In genomic region chr1:48878191-48878940, GRCh38 we compare ENCODE assay signal across 8 cellular contexts.
DNase-seq lines count a peak whose midpoint lies in the region; ATAC-seq and TF ChIP-seq lines count a peak whose summit lies in the region.

No MANE protein-coding gene starts in this region.

- no peak overlapping the region for H4K5ac ChIP-seq in IMR-90 (ENCODE audit: low read depth, low read length)

- WGBS in IMR-90 (ENCODE audit: extremely low coverage in 2 of 2, insufficient read length in 1 of 2), 2 experiments: 70% methylated on average over 2 of the region's 6 CpGs; no CpG with 5 or more reads in 1 of the 2 experiments
- 64 to 74% methylated on average over 6 of the region's 6 CpGs for WGBS in thyroid gland, 2 donors

- no peak overlapping the region for H2BK120ac ChIP-seq in IMR-90 (ENCODE audit: low read depth, low read length)

- no peak overlapping the region for H3K23ac ChIP-seq in IMR-90 (ENCODE audit: low read depth, low read length)

- H3K9ac ChIP-seq in IMR-90 (ENCODE audit: low read depth, low read length): no peak overlapping the region

- H3K27ac Mint-ChIP-seq in glutamatergic neuron (ENCODE audit: unreplicated experiment): no peak overlapping the region

- H4K20me1 ChIP-seq in IMR-90 (ENCODE audit: insufficient read depth, low read length): no peaks in the 10 kb centered on the region

- H3K14ac ChIP-seq in IMR-90 (replicated peaks; ENCODE audit: low read depth, low read length): no peak overlapping the region

- peak; percentile 77 for DNase-seq in AG20443 (ENCODE audit: low spot score)
- DNase-seq in IMR-90: peak; percentile 31
- DNase-seq in amniotic epithelial cell (ENCODE audit: low read depth): peak; percentile 96
- DNase-seq in left kidney (ENCODE audit: low read depth, low spot score): peak; percentile 8
- no peak for DNase-seq in glutamatergic neuron
- DNase-seq in thyroid gland: no peak
- DNase-seq in uterus: no peak
- DNase-seq in stimulated activated CD4-positive, alpha-beta T cell treated with anti-CD3 and anti-CD28 coated beads, Interleukin-2, amount 100 ng/mL, for 24 hours: no peak

- no peak for ATAC-seq in IMR-90 (ENCODE audit: low read depth)

- no peak overlapping the region for H2BK20ac ChIP-seq in IMR-90 (ENCODE audit: low read depth, low read length)

- H2AK5ac ChIP-seq in IMR-90 (ENCODE audit: low read depth, low read length): no peak overlapping the region

- H3K4me3 Mint-ChIP-seq in glutamatergic neuron (ENCODE audit: unreplicated experiment): no peak overlapping the region

- no peaks in the 10 kb centered on the region for H3K9me1 ChIP-seq in IMR-90 (ENCODE audit: insufficient read depth, low read length)

- no peak overlapping the region for H3K18ac ChIP-seq in IMR-90 (ENCODE audit: low read depth, low read length)

- no peak overlapping the region for H4K8ac ChIP-seq in IMR-90 (ENCODE audit: low read depth in 2 of 2, low read length in 2 of 2)

- H3K9me3 Mint-ChIP-seq in glutamatergic neuron (ENCODE audit: unreplicated experiment): peaks cover 3% of the 10 kb centered on the region

- TF ChIP-seq POLR2A in IMR-90 (IDR thresholded peaks at IDR 0.05; ENCODE audit: low read depth, low read length): no peak
- no peak for TF ChIP-seq POLR2A in thyroid gland (IDR thresholded peaks at IDR 0.05)
- TF ChIP-seq POLR2A in uterus (IDR thresholded peaks at IDR 0.05): no peak

- H3K4me1 Mint-ChIP-seq in glutamatergic neuron (ENCODE audit: low read depth, unreplicated experiment): peaks cover 1% of the 10 kb centered on the region

- dilution Hi-C loops in IMR-90 (cut with HindIII; ENCODE audit: low sequenced_read_pairs, unreplicated experiment): no loop called here

- H3K36me3 Mint-ChIP-seq in glutamatergic neuron (ENCODE audit: unreplicated experiment): no peaks in the 10 kb centered on the region

- H2AK9ac ChIP-seq in IMR-90 (replicated peaks; ENCODE audit: low read depth, low read length, poor library complexity): no peak overlapping the region

- H3K36me3 ChIP-seq in IMR-90 (ENCODE audit: control insufficient read depth, insufficient read depth, low read length) (no peaks in the 10 kb centered on the region), thyroid gland (no peaks in the 10 kb centered on the region), uterus (no peaks in the 10 kb centered on the region)

- H3K79me1 ChIP-seq in IMR-90 (ENCODE audit: low read depth in 1 of 2, low read length in 2 of 2): no peaks in the 10 kb centered on the region

- intact Hi-C loops in IMR-90 (cut with micrococcal nuclease) (no loop called here), thyroid gland (cut with DNase I) (no loop called here), uterus (cut with DNase I; ENCODE audit: low total_unique reads) (no loop called here)

- peaks cover 6% of the 10 kb centered on the region; the same call in 1 of the 2 replicates for H3K9me3 ChIP-seq in IMR-90 (ENCODE audit: control insufficient read depth, insufficient read depth, low read length)
- H3K9me3 ChIP-seq in thyroid gland: no peaks in the 10 kb centered on the region
- H3K9me3 ChIP-seq in uterus: no peaks in the 10 kb centered on the region

- H3K56ac ChIP-seq in IMR-90 (ENCODE audit: extremely low read depth, insufficient read depth, low read length): no peak overlapping the region

- H3K4me2 ChIP-seq in IMR-90 (ENCODE audit: low read depth, low read length): no peak overlapping the region

- in situ Hi-C loops in IMR-90 (cut with MboI; ENCODE audit: low sequenced_read_pairs): no loop called here

- CTCF ChIA-PET in IMR-90 (lab: Yijun Ruan, JAX): no interaction called here

- no peak overlapping the region for H3K27ac ChIP-seq in IMR-90 (ENCODE audit: insufficient read depth, low read length)
- no peak overlapping the region for H3K27ac ChIP-seq in thyroid gland
- no peak overlapping the region for H3K27ac ChIP-seq in uterus

- TF ChIP-seq RAD21 in IMR-90 (IDR thresholded peaks at IDR 0.05; ENCODE audit: low read length): no peak

- no peaks in the 10 kb centered on the region for H3K27me3 ChIP-seq in IMR-90 (ENCODE audit: control insufficient read depth, insufficient read depth, low read length)
- no peaks in the 10 kb centered on the region for H3K27me3 ChIP-seq in thyroid gland
- H3K27me3 ChIP-seq in uterus: no peaks in the 10 kb centered on the region

- no peak overlapping the region for H2BK15ac ChIP-seq in IMR-90 (ENCODE audit: low read depth, low read length)

- H2BK5ac ChIP-seq in IMR-90 (ENCODE audit: low read depth, low read length, poor library complexity, severe bottlenecking): no peak overlapping the region

- no peak overlapping the region for H4K91ac ChIP-seq in IMR-90 (ENCODE audit: insufficient read depth, low read depth, low read length)

- TF ChIP-seq CTCF in IMR-90 (conservative IDR thresholded peaks at IDR 0.05; ENCODE audit: low read depth, low read length): no peak
- TF ChIP-seq CTCF in glutamatergic neuron (IDR thresholded peaks at IDR 0.05; ENCODE audit: partially characterized antibody, unreplicated experiment): no peak
- no peak for TF ChIP-seq CTCF in thyroid gland (IDR thresholded peaks at IDR 0.05)
- TF ChIP-seq CTCF in uterus (IDR thresholded peaks at IDR 0.05): no peak

- H3K4me3 ChIP-seq in IMR-90 (ENCODE audit: insufficient read depth, low read depth, low read length) (no peak overlapping the region), thyroid gland (replicated peaks in 1 of 3) (no peak overlapping the region), uterus (no peak overlapping the region)

- no peaks in the 10 kb centered on the region for H3K27me3 Mint-ChIP-seq in glutamatergic neuron (ENCODE audit: unreplicated experiment)

- H3K4me1 ChIP-seq in IMR-90 (ENCODE audit: control insufficient read depth, insufficient read depth, low read length) (no peaks in the 10 kb centered on the region), thyroid gland (no peaks in the 10 kb centered on the region), uterus (no peaks in the 10 kb centered on the region)

- BruUV-seq in IMR-90 (replicated peaks; lab: Mats Ljungman, UMichigan): no TSS peak

- H2AFZ ChIP-seq in IMR-90 (replicated peaks; ENCODE audit: low read length, poor library complexity): no peak overlapping the region

- POLR2A ChIA-PET in IMR-90 (lab: Charles Lee; ENCODE audit: unreplicated experiment): no interaction called here

- H3K4ac ChIP-seq in IMR-90 (ENCODE audit: low read depth, low read length): no peak overlapping the region

TF ChIP-seq in IMR-90, 13 proteins besides CTCF, POLR2A, EP300 and RAD21:
- TF ChIP-seq MXI1 (IDR thresholded peaks at IDR 0.05; ENCODE audit: borderline replicate concordance, low read depth, low read length) (no peak), CHD1 (IDR thresholded peaks at IDR 0.05; ENCODE audit: low read depth, low read length) (no peak), RCOR1 (IDR thresholded peaks at IDR 0.05; ENCODE audit: insufficient replicate concordance, low read length) (no peak), SMC3 (IDR thresholded peaks at IDR 0.05; ENCODE audit: low read depth, low read length) (no peak), CEBPB (IDR thresholded peaks at IDR 0.05; ENCODE audit: low read depth, low read length) (0 out of 2 replicates have a peak, but pooled peaks have one; percentile 37), RFX5 (IDR thresholded peaks at IDR 0.05; ENCODE audit: low read depth, low read length) (no peak), FOS (IDR thresholded peaks at IDR 0.05; ENCODE audit: low read depth, low read length) (no peak), ELK1 (IDR thresholded peaks at IDR 0.05; ENCODE audit: borderline replicate concordance, low read depth, low read length) (no peak), NFE2L2 (IDR thresholded peaks at IDR 0.05; ENCODE audit: low read depth, low read length) (peak; percentile 53; the same call in 1 of the 2 replicates), USF2 (IDR thresholded peaks at IDR 0.05; ENCODE audit: low read depth, low read length) (no peak), MAZ (IDR thresholded peaks at IDR 0.05; ENCODE audit: borderline replicate concordance, low read depth, low read length) (no peak), BHLHE40 (IDR thresholded peaks at IDR 0.05; ENCODE audit: low read depth, low read length) (no peak), MAFK (IDR thresholded peaks at IDR 0.05; ENCODE audit: low read depth, low read length) (no peak)
TF ChIP-seq in IMR-90: peak in this region for 2.

Comparison
In these comparisons a context has a peak if more than half of its experiments do, and no peak if none do; other contexts are left out.
1. DNase-seq: peak in AG20443 (single experiment), IMR-90 (single experiment), amniotic epithelial cell (single experiment) and left kidney (single experiment); none in glutamatergic neuron (single experiment), thyroid gland (0 of 2), uterus (0 of 2) and stimulated activated CD4-positive, alpha-beta T cell treated with anti-CD3 and anti-CD28 coated beads, Interleukin-2, amount 100 ng/mL, for 24 hours (0 of 2).